In genomic region chr1:37741662-37742061, GRCh38 we compare ENCODE assay signal across 24 cellular contexts. TPM values are rescaled to one million over a fixed set of nuclear protein-coding genes. Genes with fewer than 3 reads are reported as not detected.
"Had no signal": no experiment of that assay in that cellular context is flagged by ENCODE, and none has a peak within 500 bp of the region (broad histone marks: within the 10 kb centered on the region; RNA-seq: fewer than 3 reads in every experiment).

No MANE protein-coding gene starts in this region.

- H3K9ac ChIP-seq: parathyroid adenoma had no signal

- H3K4me3 ChIP-seq: colonic mucosa, left ventricle myocardium inferior, lower lobe of right lung, psoas muscle, right lobe of liver, spleen, testis, tibial nerve had no signal

- H3K4me3 Mint-ChIP-seq: naive B cell; nephron; stimulated activated naive B cell treated with anti-CD40 and anti-IgM and Interleukin-4, amounts not matched to agents 10 μg/mL and 1 μg/mL and 100 μg/mL, for 72 hours; stimulated activated naive CD8-positive, alpha-beta T cell treated with anti-CD3 and anti-CD28 coated beads, Interleukin-15, amount 100 ng/mL, for 72 hours had no signal

- H3K27me3 ChIP-seq: colonic mucosa, right lobe of liver, testis had no signal

- H3K4me1 Mint-ChIP-seq: naive B cell; nephron; stimulated activated naive B cell treated with anti-CD40 and anti-IgM and Interleukin-4, amounts not matched to agents 10 μg/mL and 1 μg/mL and 100 μg/mL, for 72 hours; stimulated activated naive CD8-positive, alpha-beta T cell treated with anti-CD3 and anti-CD28 coated beads, Interleukin-15, amount 100 ng/mL, for 72 hours had no signal

- H3K27ac ChIP-seq: colonic mucosa, left ventricle myocardium inferior, lower lobe of right lung, parathyroid adenoma, psoas muscle, right lobe of liver, spleen, testis, tibial nerve had no signal

- H2AFZ ChIP-seq: parathyroid adenoma had no signal

- H3K36me3 ChIP-seq: colonic mucosa, left ventricle myocardium inferior, lower lobe of right lung, right lobe of liver, spleen, tibial nerve had no signal

- H3K4me1 ChIP-seq: left ventricle myocardium inferior, lower lobe of right lung, parathyroid adenoma, psoas muscle, right lobe of liver, spleen, testis, tibial nerve had no signal

- H3K27ac Mint-ChIP-seq: nephron; stimulated activated naive B cell treated with anti-CD40 and anti-IgM and Interleukin-4, amounts not matched to agents 10 μg/mL and 1 μg/mL and 100 μg/mL, for 72 hours; stimulated activated naive CD8-positive, alpha-beta T cell treated with anti-CD3 and anti-CD28 coated beads, Interleukin-15, amount 100 ng/mL, for 72 hours had no signal

- H3K9me3 ChIP-seq: colonic mucosa, lower lobe of right lung, right lobe of liver, testis had no signal

- DNase-seq: colonic mucosa; dermis blood vessel endothelial cell; effector CD8-positive, alpha-beta T cell; left ventricle myocardium inferior; lower lobe of right lung; mesenchymal stem cell; naive B cell; psoas muscle; retina; right lobe of liver; spleen; stimulated activated CD4-positive, alpha-beta T cell treated with anti-CD3 and anti-CD28 coated beads, Interleukin-15, amount 100 ng/mL, for 24 hours; stimulated activated CD4-positive, alpha-beta T cell treated with anti-CD3 and anti-CD28 coated beads, Interleukin-1b, Interleukin-23, amount 100 ng/mL, for 48 hours; stimulated activated CD4-positive, alpha-beta T cell treated with anti-CD3 and anti-CD28 coated beads, Interleukin-4, amount 100 ng/mL, for 24 hours; stimulated activated naive B cell treated with anti-CD40 and anti-IgM and Interleukin-4, amounts not matched to agents 10 μg/mL and 1 μg/mL and 100 μg/mL, for 72 hours; stimulated activated naive CD8-positive, alpha-beta T cell treated with anti-CD3 and anti-CD28 coated beads, Interleukin-15, amount 100 ng/mL, for 72 hours had no signal

- ATAC-seq: lower lobe of right lung; psoas muscle; right lobe of liver; stimulated activated naive B cell treated with anti-CD40 and anti-IgM and Interleukin-4, amounts not matched to agents 10 μg/mL and 1 μg/mL and 100 μg/mL, for 72 hours; stimulated activated naive CD8-positive, alpha-beta T cell treated with anti-CD3 and anti-CD28 coated beads, Interleukin-15, amount 100 ng/mL, for 72 hours had no signal

- H3K79me2 ChIP-seq: parathyroid adenoma had no signal

RNA-seq across cellular contexts. Expression of gene EPHA10, which starts 23.3 kb away (rescaled TPM):
- total RNA-seq: dermis blood vessel endothelial cell, psoas muscle, skeletal muscle tissue, subcutaneous adipose tissue had no signal
- polyA plus RNA-seq: fibroblast of lung, keratinocyte had no signal
